Comparison of ENCODE assay signal across 9 cellular contexts in the genomic region with DNA sequence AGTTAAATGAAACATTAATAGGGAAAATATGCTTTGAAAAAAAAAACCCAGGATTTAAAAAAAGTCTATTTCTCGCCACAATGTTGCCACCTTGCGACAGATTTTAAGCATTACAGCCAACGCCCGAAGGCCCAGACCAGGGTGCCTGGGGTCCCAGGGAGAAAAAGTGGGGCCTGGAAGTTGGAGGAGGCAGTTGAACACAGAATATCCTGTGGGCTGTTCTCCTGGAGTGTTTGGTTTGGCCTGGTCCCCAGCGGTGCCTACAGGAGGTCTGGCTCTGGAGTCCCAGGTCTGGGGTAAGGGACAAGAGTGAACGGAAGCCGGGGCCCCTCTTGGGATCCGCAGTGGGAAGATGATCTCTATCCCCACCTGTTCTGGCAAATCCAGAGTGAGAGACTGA. TPM values are rescaled to one million over a fixed set of nuclear protein-coding genes. Genes with fewer than 3 reads are reported as not detected.
A peak's percentile ranks its signal among the peaks of the same experiment; 100 is the strongest.
DNase-seq lines count a peak whose midpoint lies in the region; ATAC-seq and TF ChIP-seq lines count a peak whose summit lies in the region.
"Had no signal": no experiment of that assay in that cellular context is flagged by ENCODE, and none has a peak within 500 bp of the region (broad histone marks: within the 10 kb centered on the region; RNA-seq: fewer than 3 reads in every experiment).

No MANE protein-coding gene starts in this region.

- H3K9me3 Mint-ChIP-seq in H9 (peaks cover 4% of the 10 kb centered on the region in 2 experiments; a peak in 4 of 5 replicates), brain (peaks cover 0 to 5% (median 0%) of the 10 kb centered on the region in 5 experiments)
- no peaks in the 10 kb centered on the region for H3K9me3 Mint-ChIP-seq in stimulated activated naive CD8-positive, alpha-beta T cell treated with anti-CD3 and anti-CD28 coated beads, Interleukin-15, amount 100 ng/mL, for 72 hours

- H4K91ac ChIP-seq in H9 (ENCODE audit: insufficient read length, low read depth, low read length) = no peak overlapping the region

- no peak overlapping the region for H3T11ph ChIP-seq in H9 (ENCODE audit: low read length)

- no peak for ATAC-seq in stimulated activated naive CD8-positive, alpha-beta T cell treated with anti-CD3 and anti-CD28 coated beads, Interleukin-15, amount 100 ng/mL, for 72 hours
- ATAC-seq in GM19023 (IDR thresholded peaks at IDR 0.05; ENCODE audit: unreplicated experiment) = no peak

- peak; percentile 82 for TF ChIP-seq RAD21 in liver (IDR thresholded peaks at IDR 0.05)

- no peak overlapping the region for H2BK120ac ChIP-seq in H9 (ENCODE audit: low read depth, low read length, poor library complexity, severe bottlenecking)

- H3K23ac ChIP-seq in H9 (ENCODE audit: insufficient read length, low read depth, low read length) = no peak overlapping the region

- H3K9ac ChIP-seq in H9 (ENCODE audit: extremely low read depth, insufficient read length, low read length) (no peak overlapping the region), liver (ENCODE audit: low read depth in 1 of 2, low read length in 2 of 2) (no peak overlapping the region)

- no peak overlapping the region for H2BK15ac ChIP-seq in H9 (ENCODE audit: low read depth, low read length)

- no peak overlapping the region for H3K4me3 ChIP-seq in BJ (ENCODE audit: low read depth, low read length)
- H3K4me3 ChIP-seq in liver (ENCODE audit: low read depth in 1 of 3, low read length in 3 of 3) = peak overlapping the region in 1 of 3 donors; percentile 25

- no peak overlapping the region for H2AFZ ChIP-seq in H9 (ENCODE audit: low read length)

- no peaks in the 10 kb centered on the region for H3K36me3 Mint-ChIP-seq in H9 (ENCODE audit: insufficient read depth in 1 of 3, low read depth in 3 of 3)
- H3K36me3 Mint-ChIP-seq in brain = no peaks in the 10 kb centered on the region

- H3K4ac ChIP-seq in H9 (ENCODE audit: low read depth, low read length) = no peak overlapping the region

- no peaks in the 10 kb centered on the region for H3K79me1 ChIP-seq in H9 (ENCODE audit: insufficient read depth, low read depth, low read length, poor library complexity, severe bottlenecking)

- DNase-seq in BJ (ENCODE audit: low read depth) = no peak
- no peak for DNase-seq in H9
- DNase-seq in SK-MEL-5 (ENCODE audit: low read depth, low spot score) = peak; percentile 51
- peak; percentile 46 to 53 for DNase-seq in stimulated activated naive CD8-positive, alpha-beta T cell treated with anti-CD3 and anti-CD28 coated beads, Interleukin-15, amount 100 ng/mL, for 72 hours
- no peak for DNase-seq in GM19238 (ENCODE audit: insufficient read length, low spot score)

- no peak overlapping the region for H3K18ac ChIP-seq in H9 (ENCODE audit: insufficient read length, low read depth, low read length)

- no peak overlapping the region for H4K5ac ChIP-seq in H9 (ENCODE audit: insufficient read length, low read depth, low read length)

- H3K4me1 ChIP-seq in H9 (ENCODE audit: insufficient read depth, low read length) = peaks cover 3% of the 10 kb centered on the region; the same call in 1 of the 2 replicates
- H3K4me1 ChIP-seq in liver (ENCODE audit: control insufficient read depth in 4 of 4, insufficient read depth in 4 of 4, low read length in 3 of 4) = peaks cover 17 to 57% (median 48%) of the 10 kb centered on the region in 4 donors

- peak overlapping the region; percentile 52 to 75 for H3K4me3 Mint-ChIP-seq in H9
- H3K4me3 Mint-ChIP-seq in brain = peak overlapping the region; percentile 61 to 80 (median 71)
- H3K4me3 Mint-ChIP-seq in stimulated activated naive CD8-positive, alpha-beta T cell treated with anti-CD3 and anti-CD28 coated beads, Interleukin-15, amount 100 ng/mL, for 72 hours = peak overlapping the region; percentile 73 to 88

- H4K20me1 ChIP-seq in H9 (ENCODE audit: control insufficient read depth, insufficient read depth, insufficient read length) = no peaks in the 10 kb centered on the region

- no peak overlapping the region for H2BK5ac ChIP-seq in H9 (ENCODE audit: insufficient read length, low read length)

- in situ Hi-C loops in SK-MEL-5 (cut with HindIII; ENCODE audit: low pct_unique_long_range_greater_than_20kb, low sequenced_read_pairs) = no loop called here

- H3K56ac ChIP-seq in H9 (ENCODE audit: insufficient read length, low read depth, low read length) = no peak overlapping the region

- H3K27ac ChIP-seq in H9 (ENCODE audit: insufficient read length, low read depth, low read length) (no peak overlapping the region), liver (ENCODE audit: low read depth in 1 of 2, low read length in 2 of 2) (no peak overlapping the region)

- no peak overlapping the region for H3K27ac Mint-ChIP-seq in H9
- H3K27ac Mint-ChIP-seq in brain = peak overlapping the region in 2 of 5 experiments; percentile 46 to 48
- H3K27ac Mint-ChIP-seq in stimulated activated naive CD8-positive, alpha-beta T cell treated with anti-CD3 and anti-CD28 coated beads, Interleukin-15, amount 100 ng/mL, for 72 hours = no peak overlapping the region

- peaks cover 45 to 49% of the 10 kb centered on the region in 2 experiments for H3K4me1 Mint-ChIP-seq in H9
- H3K4me1 Mint-ChIP-seq in brain = peaks cover 67% of the 10 kb centered on the region
- peaks cover 74% of the 10 kb centered on the region for H3K4me1 Mint-ChIP-seq in stimulated activated naive CD8-positive, alpha-beta T cell treated with anti-CD3 and anti-CD28 coated beads, Interleukin-15, amount 100 ng/mL, for 72 hours

- no peaks in the 10 kb centered on the region for H3K36me3 ChIP-seq in BJ (ENCODE audit: control insufficient read depth, insufficient read depth, low read length)
- no peaks in the 10 kb centered on the region for H3K36me3 ChIP-seq in liver (ENCODE audit: control insufficient read depth in 4 of 4, insufficient read depth in 3 of 4, low read depth in 1 of 4, low read length in 3 of 4)

- H3K27me3 Mint-ChIP-seq in H9 (ENCODE audit: low read depth) (peaks cover 87% of the 10 kb centered on the region), brain (peaks cover 84% of the 10 kb centered on the region)
- H3K27me3 Mint-ChIP-seq in stimulated activated naive CD8-positive, alpha-beta T cell treated with anti-CD3 and anti-CD28 coated beads, Interleukin-15, amount 100 ng/mL, for 72 hours = peaks cover 69% of the 10 kb centered on the region

- H2AK5ac ChIP-seq in H9 (ENCODE audit: insufficient read length, low read length) = no peak overlapping the region

- no CpG with 5 or more reads among the region's 8 CpGs for WGBS in H9 (ENCODE audit: extremely low coverage, insufficient read length, low lambda C conversion rate)
- 35% methylated on average over 8 of the region's 8 CpGs for WGBS in liver

- H2BK12ac ChIP-seq in H9 (ENCODE audit: insufficient read length, low read depth, low read length) = no peak overlapping the region

- CTCF ChIA-PET in BJ (lab: Yijun Ruan, JAX) = interaction anchor here (0.7 to 4.6 kb wide), 12 partner anchors 10 to 466 kb away, joined by 3 to 54 read pairs (median 5); no protein-coding TSS in a partner anchor

- peaks cover 46% of the 10 kb centered on the region for H3K27me3 ChIP-seq in BJ (ENCODE audit: control insufficient read depth, insufficient read depth, low read length)
- H3K27me3 ChIP-seq in H9 (ENCODE audit: insufficient read depth, low read length) = peaks cover 62% of the 10 kb centered on the region
- H3K27me3 ChIP-seq in liver (ENCODE audit: control insufficient read depth in 4 of 4, insufficient read depth in 4 of 4, low read length in 3 of 4) = peaks cover 0 to 6% (median under 1%) of the 10 kb centered on the region in 4 donors

- H3K23me2 ChIP-seq in H9 (ENCODE audit: insufficient read length, low read depth, low read length, poor library complexity, severe bottlenecking) = peaks cover 26% of the 10 kb centered on the region

- no peak overlapping the region for H3K4me2 ChIP-seq in H9 (ENCODE audit: insufficient read depth, insufficient read length, low read length)

- H3K14ac ChIP-seq in H9 (ENCODE audit: insufficient read depth, low read length) = no peak overlapping the region

- no peaks in the 10 kb centered on the region for H3K9me3 ChIP-seq in H9 (ENCODE audit: control insufficient read depth, low read depth, low read length)
- H3K9me3 ChIP-seq in liver (ENCODE audit: control insufficient read depth in 4 of 4, low read length in 3 of 4) = no peaks in the 10 kb centered on the region

- H2BK20ac ChIP-seq in H9 (ENCODE audit: low read depth, low read length, poor library complexity, severe bottlenecking) = no peak overlapping the region

- no peaks in the 10 kb centered on the region for H3K79me2 ChIP-seq in H9 (ENCODE audit: insufficient read depth, low read length)

- no peak overlapping the region for H4K8ac ChIP-seq in H9 (replicated peaks; ENCODE audit: insufficient read length, low read depth, low read length)

- TF ChIP-seq CTCF in BJ (IDR thresholded peaks at IDR 0.05; ENCODE audit: insufficient read depth, low read depth, low read length) (peak; percentile 76), H9 (conservative IDR thresholded peaks at IDR 0.05) (peak; percentile 91), brain (conservative IDR thresholded peaks at IDR 0.05) (peak; percentile 87 to 90), liver (IDR thresholded peaks at IDR 0.05; ENCODE audit: low read depth, low read length, missing input control) (peak; percentile 82)

- POLR2A ChIA-PET in BJ (lab: Charles Lee) = no interaction called here

TF ChIP-seq in liver, 16 proteins besides CTCF, POLR2A, EP300 and RAD21 (continues in another document):
- no peak for TF ChIP-seq SP1 (IDR thresholded peaks at IDR 0.05)
- TF ChIP-seq, protein P1, sequence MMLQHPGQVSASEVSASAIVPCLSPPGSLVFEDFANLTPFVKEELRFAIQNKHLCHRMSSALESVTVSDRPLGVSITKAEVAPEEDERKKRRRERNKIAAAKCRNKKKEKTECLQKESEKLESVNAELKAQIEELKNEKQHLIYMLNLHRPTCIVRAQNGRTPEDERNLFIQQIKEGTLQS (IDR thresholded peaks at IDR 0.05) = no peak
- TF ChIP-seq, protein P2, sequence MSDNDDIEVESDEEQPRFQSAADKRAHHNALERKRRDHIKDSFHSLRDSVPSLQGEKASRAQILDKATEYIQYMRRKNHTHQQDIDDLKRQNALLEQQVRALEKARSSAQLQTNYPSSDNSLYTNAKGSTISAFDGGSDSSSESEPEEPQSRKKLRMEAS (IDR thresholded peaks at IDR 0.05) = no peak

RNA-seq across cellular contexts. Expression of a gene that starts 3.4 kb away (rescaled TPM):
- polyA plus RNA-seq in BJ (2011; rRNA removed) (not detected in 2 replicates), brain (ENCODE audit: insufficient read depth, low read depth, low replicate concordance) (not detected), liver (not detected)
- not detected in 2 replicates for polyA minus RNA-seq in BJ (2011; rRNA and poly(A)+ RNA removed)
- total RNA-seq in H9 (2021) (not detected in 2 replicates), liver (not detected)
- not detected in 2 replicates for total RNA-seq in SK-MEL-5 (2014; rRNA removed; shearing (Covaris generic))
- polyA plus RNA-seq in SK-MEL-5 (2015; cell fraction: cytosol; rRNA removed) = not detected in 2 replicates
- not detected in 2 replicates for polyA plus RNA-seq in SK-MEL-5 (2015; cell fraction: nucleus; rRNA removed)
- total RNA-seq: mononuclear cell had no signal

RNA-seq across cellular contexts. Expression of a gene that starts 11.2 kb away (rescaled TPM):
- 0.02 TPM in 1 of 2 replicates, not detected in the other for polyA plus RNA-seq in BJ (2011; rRNA removed)
- 0.14 TPM in 1 of 2 replicates, not detected in the other for polyA minus RNA-seq in BJ (2011; rRNA and poly(A)+ RNA removed)
- total RNA-seq in H9 (2021) = 0.13 TPM in 2 replicates
- 0.03 TPM in 1 of 2 replicates, not detected in the other for total RNA-seq in SK-MEL-5 (2014; rRNA removed; shearing (Covaris generic))
- polyA plus RNA-seq in SK-MEL-5 (2015; cell fraction: cytosol; rRNA removed) = 0.11 and 0.14 TPM in 2 replicates
- 0.39 TPM in 1 of 2 replicates, not detected in the other for polyA plus RNA-seq in SK-MEL-5 (2015; cell fraction: nucleus; rRNA removed)
- polyA plus RNA-seq in brain (ENCODE audit: insufficient read depth, low read depth, low replicate concordance) = 0.49 TPM
- under 1 TPM; 0.05 to 0.17 TPM for total RNA-seq in liver
- under 1 TPM in 1 of 2 donors, not detected in 1; 0.02 TPM for polyA plus RNA-seq in liver

Comparison
In these comparisons a context has a peak if more than half of its experiments do, and no peak if none do; other contexts are left out.
1. DNase-seq: peak in SK-MEL-5 (single experiment) and stimulated activated naive CD8-positive, alpha-beta T cell treated with anti-CD3 and anti-CD28 coated beads, Interleukin-15, amount 100 ng/mL, for 72 hours (2 of 2); none in BJ (single experiment), H9 (single experiment) and GM19238 (single experiment).
2. Peak in every context shown above with its lines, with median percentiles within 50 percentile points of each other: CTCF ChIP-seq and H3K4me3 Mint-ChIP-seq.